In the genomic region with DNA sequence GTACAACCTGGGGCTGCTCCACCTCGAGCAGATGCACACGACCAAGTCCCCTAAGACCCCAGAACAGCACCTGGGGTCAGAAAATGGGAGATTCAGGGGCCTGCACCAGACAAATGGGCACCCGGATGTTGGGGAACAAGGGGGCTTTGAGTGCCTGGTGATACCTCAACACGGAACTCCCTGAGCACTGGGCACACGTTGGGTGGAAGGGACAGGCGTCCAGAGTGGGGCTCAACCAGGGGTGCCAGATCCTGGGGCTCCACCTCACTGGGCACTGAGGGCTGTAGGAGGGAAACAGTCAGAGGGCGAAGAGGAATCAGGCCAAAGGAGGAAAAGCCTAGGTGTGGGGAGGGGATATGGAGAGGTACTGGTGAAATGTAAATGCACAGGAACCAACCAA, we compare ENCODE assay signal across 11 cellular contexts. TPM values are rescaled to one million over a fixed set of nuclear protein-coding genes. Genes with fewer than 3 reads are reported as not detected.
"Had no signal": no experiment of that assay in that cellular context is flagged by ENCODE, and none has a peak within 500 bp of the region (broad histone marks: within the 10 kb centered on the region; RNA-seq: fewer than 3 reads in every experiment).

No MANE protein-coding gene starts in this region.

- H3K4me1 ChIP-seq: HAP-1 had no signal

- DNase-seq: GM23248, GOT3, H7, IMR-90, KG1 had no signal

- H2AFZ ChIP-seq: GM23248 had no signal

- H3K4me3 ChIP-seq: GM23248, HAP-1, K562 had no signal

- FAIRE-seq: K562 had no signal

- H3K9ac ChIP-seq: GM23248 had no signal

- ATAC-seq: HCT116, K562 had no signal

- H3K27ac ChIP-seq: GM23248, HL-60 had no signal

- H3K36me3 ChIP-seq: HAP-1 had no signal

- H3K9me3 ChIP-seq: HAP-1 had no signal

RNA-seq across cellular contexts. Expression of gene C20orf173, which starts 52.7 kb away (rescaled TPM):
- total RNA-seq: GM23248, H4, H7, HT1080, IMR-90, K562 had no signal
- polyA plus RNA-seq: GM23248, IMR-90, K562 had no signal
